8 cellular contexts compared by ENCODE assay signal in the genomic region with DNA sequence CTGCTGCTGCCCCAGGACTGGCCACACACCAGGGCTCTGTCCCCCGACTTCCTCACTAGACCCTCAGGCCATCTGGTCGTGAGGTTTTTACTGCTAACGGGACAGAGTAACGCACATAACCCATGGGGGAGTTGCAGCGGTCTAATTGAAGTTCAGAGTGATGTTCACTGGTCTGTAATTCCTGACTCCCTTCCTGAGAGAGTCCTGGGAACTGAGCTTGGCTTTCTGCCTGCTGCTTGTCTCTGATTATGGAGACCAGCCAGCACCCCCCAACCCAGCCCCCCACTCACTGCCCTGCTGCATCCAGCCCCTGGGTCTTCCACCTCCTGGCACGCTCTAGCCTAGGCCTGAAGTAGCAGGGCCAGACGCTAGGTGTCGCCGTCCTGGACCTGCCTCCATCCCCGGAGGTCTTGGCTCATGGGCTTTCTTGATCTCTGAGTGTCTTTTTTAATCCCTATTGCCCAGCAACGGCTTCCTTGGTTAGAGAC.
DNase-seq lines count a peak whose midpoint lies in the region; ATAC-seq and TF ChIP-seq lines count a peak whose summit lies in the region.

No MANE protein-coding gene starts in this region.

- ATAC-seq in GM18517 (IDR thresholded peaks at IDR 0.05; ENCODE audit: unreplicated experiment) (peak; percentile 36), HG03354 (IDR thresholded peaks at IDR 0.05; ENCODE audit: poor library complexity, severe bottlenecking, unreplicated experiment) (peak; percentile 52), HG03571 (IDR thresholded peaks at IDR 0.05; ENCODE audit: unreplicated experiment) (no peak)

- H3K4me3 Mint-ChIP-seq in activated naive CD4-positive, alpha-beta T cell treated with anti-CD3 and anti-CD28 coated beads for 36 hours: no peak overlapping the region

- H3K36me3 ChIP-seq in testis (ENCODE audit: low read depth, missing control alignments): no peaks in the 10 kb centered on the region

- no peak overlapping the region for H3K27ac Mint-ChIP-seq in activated naive CD4-positive, alpha-beta T cell treated with anti-CD3 and anti-CD28 coated beads for 36 hours

- peak; percentile 51 for DNase-seq in activated naive CD4-positive, alpha-beta T cell treated with anti-CD3 and anti-CD28 coated beads for 36 hours
- peak; percentile 57 for DNase-seq in testis
- DNase-seq in DMS53 treated with DMSO at 0.1 percent for 48 hours (lab: John Stamatoyannopoulos, UW; ENCODE audit: unreplicated experiment): no peak
- no peak for DNase-seq in NCI-H1417 treated with DMSO at 0.1 percent for 48 hours (lab: John Stamatoyannopoulos, UW)

- H3K9me3 Mint-ChIP-seq in activated naive CD4-positive, alpha-beta T cell treated with anti-CD3 and anti-CD28 coated beads for 36 hours: no peaks in the 10 kb centered on the region

- peak in 2 of 3 experiments; percentile 20 to 58 for TF ChIP-seq CTCF in testis (IDR thresholded peaks at IDR 0.05)

- peak overlapping the region in 1 of 2 donors; percentile 37 for H3K27ac ChIP-seq in testis

- intact Hi-C loops in activated naive CD4-positive, alpha-beta T cell treated with anti-CD3 and anti-CD28 coated beads for 36 hours (cut with micrococcal nuclease): no loop called here
- intact Hi-C loops in testis (cut with DNase I; ENCODE audit: low total_unique reads): no loop called here

- no peak for TF ChIP-seq POLR2A in testis (IDR thresholded peaks at IDR 0.05)

- H3K9me3 ChIP-seq in iPS-18c (ENCODE audit: control insufficient read depth, insufficient read depth, low read length) (no peaks in the 10 kb centered on the region), testis (no peaks in the 10 kb centered on the region)

- no peaks in the 10 kb centered on the region for H3K27me3 Mint-ChIP-seq in activated naive CD4-positive, alpha-beta T cell treated with anti-CD3 and anti-CD28 coated beads for 36 hours (ENCODE audit: low read depth)

- H3K27me3 ChIP-seq in testis: no peaks in the 10 kb centered on the region

- 0 out of 2 replicates have a peak overlapping the region, but pooled peaks have one; percentile 12 for H3K4me3 ChIP-seq in iPS-18c (ENCODE audit: insufficient read depth, low read depth, low read length)
- H3K4me3 ChIP-seq in testis: no peak overlapping the region

- H3K4me1 Mint-ChIP-seq in activated naive CD4-positive, alpha-beta T cell treated with anti-CD3 and anti-CD28 coated beads for 36 hours (ENCODE audit: low read depth): peaks cover 30% of the 10 kb centered on the region

- no peaks in the 10 kb centered on the region for H3K36me3 Mint-ChIP-seq in activated naive CD4-positive, alpha-beta T cell treated with anti-CD3 and anti-CD28 coated beads for 36 hours (ENCODE audit: low read depth)

- 43 to 48% methylated on average over 11 of the region's 11 CpGs for WGBS in testis, 2 donors

- peaks cover 33% of the 10 kb centered on the region for H3K4me1 ChIP-seq in testis

- CTCF ChIA-PET in activated naive CD4-positive, alpha-beta T cell treated with anti-CD3 and anti-CD28 coated beads for 36 hours (lab: Charles Lee): interaction anchor here (0.7 to 1.9 kb wide), 10 partner anchors 9 to 575 kb away, joined by 3 to 6 read pairs (median 4); no protein-coding TSS in a partner anchor

Comparison
In these comparisons a context has a peak if more than half of its experiments do, and no peak if none do; other contexts are left out.
1. DNase-seq: peak in activated naive CD4-positive, alpha-beta T cell treated with anti-CD3 and anti-CD28 coated beads for 36 hours (single experiment) and testis (single experiment); none in DMS53 treated with DMSO at 0.1 percent for 48 hours (single experiment) and NCI-H1417 treated with DMSO at 0.1 percent for 48 hours (single experiment).